Comparison of ENCODE assay signal across 8 cellular contexts in genomic region chr3:152243729-152244151, GRCh38. TPM values are rescaled to one million over a fixed set of nuclear protein-coding genes. Genes with fewer than 3 reads are reported as not detected.
DNase-seq lines count a peak whose midpoint lies in the region; ATAC-seq and TF ChIP-seq lines count a peak whose summit lies in the region.
"Not testable (repeated sequence)": the region's sequence is repeated elsewhere in the genome, so short reads cannot be mapped to it uniquely, and the experiment has no call there.

No MANE protein-coding gene starts in this region.

- TF ChIP-seq CTCF in DOHH2 (IDR thresholded peaks at IDR 0.05; ENCODE audit: low read depth, low read length, poor library complexity, severe bottlenecking): not testable (repeated sequence)

- intact Hi-C loops in activated CD4-positive, alpha-beta T cell treated with anti-CD3 and anti-CD28 coated beads for 36 hours (cut with DNase I, micrococcal nuclease): loop anchor here (1.0 to 10.0 kb wide), 9 partner anchors 15 to 1039 kb away; partner anchors contain the start of genes MBNL1 (in 2 of the 2) and GPR171 (in 1 of the 2)

- not testable (repeated sequence) for H3K14ac ChIP-seq in mesenchymal stem cell (ENCODE audit: low read length in 2 of 2)

- H3K4me1 ChIP-seq in DOHH2 (ENCODE audit: control insufficient read depth, low read length): peaks cover 60% of the 10 kb centered on the region
- not testable (repeated sequence) for H3K4me1 ChIP-seq in mesenchymal stem cell (ENCODE audit: control insufficient read depth, insufficient read depth, low read depth, low read length)

- H2BK120ac ChIP-seq in mesenchymal stem cell (ENCODE audit: low read depth, low read length): not testable (repeated sequence)

- 92% methylated on average over 8 of the region's 10 CpGs for WGBS in mesenchymal stem cell

- not testable (repeated sequence) for H2BK12ac ChIP-seq in mesenchymal stem cell (ENCODE audit: low read length in 2 of 2)

- H3K36me3 Mint-ChIP-seq in activated CD4-positive, alpha-beta T cell treated with anti-CD3 and anti-CD28 coated beads for 36 hours (ENCODE audit: low read depth); stimulated activated naive CD8-positive, alpha-beta T cell treated with anti-CD3 and anti-CD28 coated beads, Interleukin-15, Interleukin-2, amounts not matched to agents 100 ng/mL and 50 ng/mL, for 24 hours (ENCODE audit: low read depth): not testable (repeated sequence)

- H3K23ac ChIP-seq in mesenchymal stem cell (ENCODE audit: low read length in 2 of 2): not testable (repeated sequence)

- H3K27ac ChIP-seq in DOHH2 (ENCODE audit: low read depth, low read length): peak overlapping the region; percentile 93
- H3K27ac ChIP-seq in mesenchymal stem cell (ENCODE audit: low read length, poor library complexity, severe bottlenecking): not testable (repeated sequence)

- H3F3A ChIP-seq in DOHH2 (ENCODE audit: control insufficient read depth, insufficient read depth): peaks cover 46% of the 10 kb centered on the region

- H2AFZ ChIP-seq in mesenchymal stem cell (ENCODE audit: low read depth, low read length): not testable (repeated sequence)

- H4K8ac ChIP-seq in mesenchymal stem cell (ENCODE audit: low read length): not testable (repeated sequence)

- DNase-seq in activated CD4-positive, alpha-beta T cell treated with anti-CD3 and anti-CD28 coated beads for 36 hours: peak; percentile 58
- peak; percentile 20 for DNase-seq in activated naive CD4-positive, alpha-beta T cell treated with anti-CD3 and anti-CD28 coated beads, Interleukin-2, amount 50 U/mL, for 16 hours
- not testable (repeated sequence) for DNase-seq in mesenchymal stem cell

- not testable (repeated sequence) for H2AK5ac ChIP-seq in mesenchymal stem cell (ENCODE audit: low read length, severe bottlenecking)

- POLR2A ChIA-PET in activated CD4-positive, alpha-beta T cell treated with anti-CD3 and anti-CD28 coated beads for 36 hours (lab: Charles Lee): interaction anchor here (0.6 to 3.2 kb wide), 10 partner anchors 9 to 239 kb away, joined by 3 to 15 read pairs (median 3); partner anchors contain the start of gene MBNL1

- ATAC-seq in GM19397 (IDR thresholded peaks at IDR 0.05; ENCODE audit: unreplicated experiment) (peak; percentile 31), HG02852 (IDR thresholded peaks at IDR 0.05; ENCODE audit: unreplicated experiment) (peak; percentile 32), HG03571 (IDR thresholded peaks at IDR 0.05; ENCODE audit: unreplicated experiment) (peak; percentile 8)
- peak; percentile 20 for ATAC-seq in activated CD4-positive, alpha-beta T cell treated with anti-CD3 and anti-CD28 coated beads for 36 hours

- H3K79me1 ChIP-seq in mesenchymal stem cell (replicated peaks; ENCODE audit: low read length, poor library complexity, severe bottlenecking): not testable (repeated sequence)

- peaks cover 43% of the 10 kb centered on the region for H3K79me2 ChIP-seq in DOHH2 (ENCODE audit: control insufficient read depth, low read length)

- not testable (repeated sequence) for H4K20me1 ChIP-seq in DOHH2 (ENCODE audit: control insufficient read depth, insufficient read depth, low read depth, low read length)

- not testable (repeated sequence) for H4K91ac ChIP-seq in mesenchymal stem cell (ENCODE audit: low read length)

- not testable (repeated sequence) for H3K9me3 Mint-ChIP-seq in activated CD4-positive, alpha-beta T cell treated with anti-CD3 and anti-CD28 coated beads for 36 hours (ENCODE audit: low read depth); stimulated activated naive CD8-positive, alpha-beta T cell treated with anti-CD3 and anti-CD28 coated beads, Interleukin-15, Interleukin-2, amounts not matched to agents 100 ng/mL and 50 ng/mL, for 24 hours

- CTCF ChIA-PET in activated CD4-positive, alpha-beta T cell treated with anti-CD3 and anti-CD28 coated beads for 36 hours (lab: Charles Lee): interaction anchor here (0.9 to 6.8 kb wide), 19 partner anchors 10 to 223 kb away, joined by 3 to 69 read pairs (median 5); no protein-coding TSS in a partner anchor

- H3K9me2 ChIP-seq in DOHH2 (replicated peaks; ENCODE audit: control insufficient read depth, low read length): not testable (repeated sequence)

- not testable (repeated sequence) for H3K9me3 ChIP-seq in DOHH2 (ENCODE audit: control insufficient read depth, insufficient read depth, low read length); mesenchymal stem cell (ENCODE audit: control insufficient read depth, low read length)

- peaks cover 23% of the 10 kb centered on the region for H3K36me3 ChIP-seq in DOHH2 (ENCODE audit: control insufficient read depth, low read length)
- H3K36me3 ChIP-seq in mesenchymal stem cell (ENCODE audit: control insufficient read depth in 1 of 2, insufficient read depth in 2 of 2, low read depth in 1 of 2, low read length in 2 of 2): not testable (repeated sequence)

- peaks cover 49% of the 10 kb centered on the region for H3K4me1 Mint-ChIP-seq in activated CD4-positive, alpha-beta T cell treated with anti-CD3 and anti-CD28 coated beads for 36 hours
- H3K4me1 Mint-ChIP-seq in stimulated activated naive CD8-positive, alpha-beta T cell treated with anti-CD3 and anti-CD28 coated beads, Interleukin-15, Interleukin-2, amounts not matched to agents 100 ng/mL and 50 ng/mL, for 24 hours (ENCODE audit: low read depth): peaks cover 63% of the 10 kb centered on the region

- not testable (repeated sequence) for H2BK15ac ChIP-seq in mesenchymal stem cell (ENCODE audit: low read depth, poor library complexity, severe bottlenecking)

- not testable (repeated sequence) for H3K27me3 Mint-ChIP-seq in activated CD4-positive, alpha-beta T cell treated with anti-CD3 and anti-CD28 coated beads for 36 hours; stimulated activated naive CD8-positive, alpha-beta T cell treated with anti-CD3 and anti-CD28 coated beads, Interleukin-15, Interleukin-2, amounts not matched to agents 100 ng/mL and 50 ng/mL, for 24 hours

- peak overlapping the region; percentile 88 for H3K4me3 Mint-ChIP-seq in activated CD4-positive, alpha-beta T cell treated with anti-CD3 and anti-CD28 coated beads for 36 hours
- peak overlapping the region; percentile 91 for H3K4me3 Mint-ChIP-seq in stimulated activated naive CD8-positive, alpha-beta T cell treated with anti-CD3 and anti-CD28 coated beads, Interleukin-15, Interleukin-2, amounts not matched to agents 100 ng/mL and 50 ng/mL, for 24 hours

- not testable (repeated sequence) for H3K9ac ChIP-seq in mesenchymal stem cell (ENCODE audit: low read length)

- H3K27ac Mint-ChIP-seq in activated CD4-positive, alpha-beta T cell treated with anti-CD3 and anti-CD28 coated beads for 36 hours: peak overlapping the region; percentile 97
- H3K27ac Mint-ChIP-seq in stimulated activated naive CD8-positive, alpha-beta T cell treated with anti-CD3 and anti-CD28 coated beads, Interleukin-15, Interleukin-2, amounts not matched to agents 100 ng/mL and 50 ng/mL, for 24 hours: peak overlapping the region; percentile 96

- not testable (repeated sequence) for H3K4ac ChIP-seq in mesenchymal stem cell (ENCODE audit: low read depth in 1 of 2, low read length in 2 of 2)

- H3K4me2 ChIP-seq in DOHH2 (ENCODE audit: low read length) (peak overlapping the region; percentile 85), mesenchymal stem cell (ENCODE audit: low read length, poor library complexity, severe bottlenecking) (peak overlapping the region; percentile 16)

- not testable (repeated sequence) for H3K27me3 ChIP-seq in DOHH2 (ENCODE audit: control insufficient read depth, low read length); mesenchymal stem cell (ENCODE audit: control insufficient read depth in 1 of 2, insufficient read depth in 1 of 2, low read length in 2 of 2)

- peak overlapping the region; percentile 76 for H3K4me3 ChIP-seq in DOHH2 (ENCODE audit: low read length)
- H3K4me3 ChIP-seq in mesenchymal stem cell (ENCODE audit: insufficient read depth in 1 of 2, low read depth in 1 of 2, low read length in 2 of 2): not testable (repeated sequence)

- H2BK5ac ChIP-seq in mesenchymal stem cell (ENCODE audit: low read depth, low read length, poor library complexity, severe bottlenecking): not testable (repeated sequence)

- not testable (repeated sequence) for H3K18ac ChIP-seq in mesenchymal stem cell (ENCODE audit: low read depth in 1 of 2, low read length in 2 of 2)

RNA-seq across cellular contexts. Expression of gene MBNL1, which starts 25.0 kb away (rescaled TPM):
- 100 to 1,000 TPM; 317 to 481 TPM for total RNA-seq in activated CD4-positive, alpha-beta T cell treated with anti-CD3 and anti-CD28 coated beads for 36 hours
- polyA plus RNA-seq in mesenchymal stem cell (2013, experiment 1 of 2): 85.7 TPM
- polyA plus RNA-seq in mesenchymal stem cell (2013, experiment 2 of 2): 85.2 TPM
